17 cellular contexts compared by ENCODE assay signal in genomic region chr3:194342861-194343560, GRCh38. TPM values are rescaled to one million over a fixed set of nuclear protein-coding genes. Genes with fewer than 3 reads are reported as not detected.
"Had no signal": no experiment of that assay in that cellular context is flagged by ENCODE, and none has a peak within 500 bp of the region (broad histone marks: within the 10 kb centered on the region; RNA-seq: fewer than 3 reads in every experiment).

No MANE protein-coding gene starts in this region.

- FAIRE-seq: colon had no signal

- H3K27ac ChIP-seq: brain microvascular endothelial cell, WERI-Rb-1 had no signal

- H3K27me3 Mint-ChIP-seq: activated naive CD4-positive, alpha-beta T cell treated with anti-CD3 and anti-CD28 coated beads, Interleukin-2, amount 50 U/mL, for 24 hours had no signal

- H3K4me1 Mint-ChIP-seq: activated naive CD8-positive, alpha-beta T cell treated with anti-CD3 and anti-CD28 coated beads, Interleukin-2, amount 10 ng/mL, durations not matched to agents 7 days and 5 days had no signal

- H3K36me3 Mint-ChIP-seq: activated naive CD4-positive, alpha-beta T cell treated with anti-CD3 and anti-CD28 coated beads, Interleukin-2, amount 50 U/mL, for 24 hours; activated naive CD8-positive, alpha-beta T cell treated with anti-CD3 and anti-CD28 coated beads, Interleukin-2, amount 10 ng/mL, durations not matched to agents 7 days and 5 days had no signal

- H3K9me3 Mint-ChIP-seq: activated CD4-positive, alpha-beta T cell treated with anti-CD3 and anti-CD28 coated beads, Interleukin-2, amount 10 ng/mL, durations not matched to agents 24 days and 14 days; activated CD8-positive, alpha-beta T cell treated with anti-CD3 and anti-CD28 coated beads for 36 hours; activated naive CD4-positive, alpha-beta T cell treated with anti-CD3 and anti-CD28 coated beads, Interleukin-2, amount 50 U/mL, for 24 hours; activated naive CD8-positive, alpha-beta T cell treated with anti-CD3 and anti-CD28 coated beads, Interleukin-2, amount 10 ng/mL, durations not matched to agents 7 days and 5 days; activated T-helper 2 cell treated with anti-CD3 and anti-CD28 coated beads, Interferon-gamma antibody, Interleukin-2, Interleukin-4, amounts not matched to agents 10 μg/mL and 5 μg/mL and 100 μg/mL, durations not matched to agents 14 hours and 24 hours and 36 hours had no signal

- H3K27ac Mint-ChIP-seq: activated CD4-positive, alpha-beta T cell treated with anti-CD3 and anti-CD28 coated beads, Interleukin-2, amount 10 ng/mL, durations not matched to agents 24 days and 14 days; activated CD8-positive, alpha-beta T cell treated with anti-CD3 and anti-CD28 coated beads for 36 hours; activated naive CD4-positive, alpha-beta T cell treated with anti-CD3 and anti-CD28 coated beads, Interleukin-2, amount 50 U/mL, for 24 hours; activated naive CD8-positive, alpha-beta T cell treated with anti-CD3 and anti-CD28 coated beads, Interleukin-2, amount 10 ng/mL, durations not matched to agents 7 days and 5 days; activated T-helper 2 cell treated with anti-CD3 and anti-CD28 coated beads, Interferon-gamma antibody, Interleukin-2, Interleukin-4, amounts not matched to agents 10 μg/mL and 5 μg/mL and 100 μg/mL, durations not matched to agents 14 hours and 24 hours and 36 hours had no signal

- DNase-seq: activated gamma-delta T cell, NCI-H2081 treated with DMSO at 0.1 percent for 48 hours, NCI-H226, NCI-H446 treated with DMSO at 0.1 percent for 48 hours had no signal

- H3K4me3 Mint-ChIP-seq: activated CD4-positive, alpha-beta T cell treated with anti-CD3 and anti-CD28 coated beads, Interleukin-2, amount 10 ng/mL, durations not matched to agents 24 days and 14 days; activated CD8-positive, alpha-beta T cell treated with anti-CD3 and anti-CD28 coated beads for 36 hours; activated naive CD4-positive, alpha-beta T cell treated with anti-CD3 and anti-CD28 coated beads, Interleukin-2, amount 50 U/mL, for 24 hours; activated naive CD8-positive, alpha-beta T cell treated with anti-CD3 and anti-CD28 coated beads, Interleukin-2, amount 10 ng/mL, durations not matched to agents 7 days and 5 days had no signal

- H3K36me3 ChIP-seq: brain microvascular endothelial cell, WERI-Rb-1 had no signal

RNA-seq across cellular contexts. Expression of gene CPN2, which starts 8.1 kb away (rescaled TPM):
- total RNA-seq: activated CD4-positive, alpha-beta T cell treated with anti-CD3 and anti-CD28 coated beads, Interleukin-2, amount 10 ng/mL, durations not matched to agents 24 days and 14 days; activated CD8-positive, alpha-beta memory T cell treated with anti-CD3 and anti-CD28 coated beads for 36 hours; activated CD8-positive, alpha-beta T cell treated with anti-CD3 and anti-CD28 coated beads for 36 hours; activated naive CD8-positive, alpha-beta T cell treated with anti-CD3 and anti-CD28 coated beads, Interleukin-2, amount 10 ng/mL, durations not matched to agents 7 days and 5 days; activated T-helper 2 cell treated with anti-CD3 and anti-CD28 coated beads, Interferon-gamma antibody, Interleukin-2, Interleukin-4, amounts not matched to agents 10 μg/mL and 5 μg/mL and 100 μg/mL, durations not matched to agents 14 hours and 24 hours and 36 hours; cerebellum; MCF 10A; OCI-LY7 had no signal

RNA-seq across cellular contexts. Expression of gene LRRC15, which starts 26.5 kb away (rescaled TPM):
- total RNA-seq: activated CD4-positive, alpha-beta T cell treated with anti-CD3 and anti-CD28 coated beads, Interleukin-2, amount 10 ng/mL, durations not matched to agents 24 days and 14 days; activated CD8-positive, alpha-beta memory T cell treated with anti-CD3 and anti-CD28 coated beads for 36 hours; activated CD8-positive, alpha-beta T cell treated with anti-CD3 and anti-CD28 coated beads for 36 hours; activated naive CD8-positive, alpha-beta T cell treated with anti-CD3 and anti-CD28 coated beads, Interleukin-2, amount 10 ng/mL, durations not matched to agents 7 days and 5 days; activated T-helper 2 cell treated with anti-CD3 and anti-CD28 coated beads, Interferon-gamma antibody, Interleukin-2, Interleukin-4, amounts not matched to agents 10 μg/mL and 5 μg/mL and 100 μg/mL, durations not matched to agents 14 hours and 24 hours and 36 hours; cerebellum; MCF 10A; OCI-LY7 had no signal

RNA-seq across cellular contexts. Expression of gene GP5, which starts 56.1 kb away (rescaled TPM):
- total RNA-seq: MCF 10A, Right ventricle myocardium superior had no signal
